In the genomic region with DNA sequence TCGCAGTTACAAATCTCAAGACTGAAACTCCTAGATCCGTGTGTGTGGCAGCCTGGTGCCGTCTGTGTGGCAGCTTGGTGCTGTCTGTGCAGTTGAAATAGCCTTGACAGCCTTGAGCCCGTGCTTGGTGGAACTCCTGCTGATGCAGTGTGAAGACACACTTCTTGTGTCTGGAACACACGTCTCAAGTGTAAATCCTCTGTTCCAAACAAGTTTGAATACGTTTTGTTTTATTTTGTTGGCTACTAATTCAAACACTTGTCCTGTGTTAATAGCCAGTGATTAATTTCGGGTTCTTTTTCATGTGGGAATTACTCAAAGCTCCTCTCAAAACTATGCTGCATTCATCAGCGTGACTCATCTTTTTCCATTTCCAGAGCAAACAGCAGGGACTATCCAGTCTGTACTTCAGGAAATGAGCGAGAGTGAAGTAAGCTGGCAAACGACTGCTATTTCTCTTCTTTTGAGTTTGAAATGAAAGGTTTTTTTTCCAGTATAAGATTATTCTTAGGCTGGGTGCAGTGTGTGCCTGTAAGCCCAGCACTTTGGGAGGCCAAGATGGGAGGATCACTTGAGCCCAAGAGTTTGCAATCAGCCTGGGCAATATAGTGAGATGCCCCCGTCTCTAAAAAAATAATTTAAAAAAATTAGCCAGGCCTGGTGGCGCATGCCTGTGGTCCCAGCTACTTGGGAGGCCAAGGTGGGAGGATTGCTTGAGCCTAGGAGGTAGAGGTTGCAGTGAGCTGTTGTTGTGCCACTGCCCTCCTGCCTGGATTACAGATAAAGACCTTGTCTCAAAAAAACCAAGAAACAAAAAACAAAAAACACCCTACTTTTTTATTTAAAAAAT, we compare ENCODE assay signal across 12 cellular contexts.
DNase-seq lines count a peak whose midpoint lies in the region; ATAC-seq and TF ChIP-seq lines count a peak whose summit lies in the region.
"Had no signal": no experiment of that assay in that cellular context is flagged by ENCODE, and none has a peak within 500 bp of the region (broad histone marks: within the 10 kb centered on the region; RNA-seq: fewer than 3 reads in every experiment).

No MANE protein-coding gene starts in this region.

- no peaks in the 10 kb centered on the region for H3K9me3 ChIP-seq in upper lobe of right lung
- no peaks in the 10 kb centered on the region for H3K9me3 ChIP-seq in BE2C

- ATAC-seq in left cardiac atrium = peak; percentile 63 to 98
- ATAC-seq in Right ventricle myocardium inferior = no peak
- peak; percentile 74 for ATAC-seq in upper lobe of right lung
- ATAC-seq in HG03565 (IDR thresholded peaks at IDR 0.05; ENCODE audit: unreplicated experiment) = no peak
- no peak for ATAC-seq in HG02981 (IDR thresholded peaks at IDR 0.05; ENCODE audit: unreplicated experiment)

- no peak overlapping the region for H3K27ac ChIP-seq in upper lobe of right lung

- TF ChIP-seq CTCF in upper lobe of right lung (IDR thresholded peaks at IDR 0.05) (no peak), BE2C (IDR thresholded peaks at IDR 0.05; ENCODE audit: low read depth, low read length) (no peak)

- H3K36me3 ChIP-seq in upper lobe of right lung = no peaks in the 10 kb centered on the region
- H3K36me3 ChIP-seq in BE2C = no peaks in the 10 kb centered on the region

- no peaks in the 10 kb centered on the region for H3K27me3 ChIP-seq in upper lobe of right lung
- H3K27me3 ChIP-seq in BE2C = no peaks in the 10 kb centered on the region

- intact Hi-C loops in left cardiac atrium (cut with DNase I) (no loop called here), Right ventricle myocardium inferior (cut with DNase I) (no loop called here), upper lobe of right lung (cut with DNase I) (no loop called here)

- no peak for DNase-seq in left cardiac atrium
- no peak for DNase-seq in Right ventricle myocardium inferior (ENCODE audit: missing footprints)
- DNase-seq in T1000 (lab: John Stamatoyannopoulos, UW) = peak; percentile 32
- peak; percentile 79 for DNase-seq in hepatic stellate cell (ENCODE audit: low spot score)
- no peak for DNase-seq in upper lobe of right lung
- DNase-seq in BE2C = no peak
- DNase-seq: activated T-cell treated with anti-CD3 and anti-CD28 coated beads, Interleukin-2, amount 50 U/mL, for 72 hours; DND-41; NCI-H510A; stimulated activated CD8-positive, alpha-beta memory T cell treated with anti-CD3 and anti-CD28 coated beads, Interleukin-4, amount 100 ng/mL, for 48 hours had no signal

- no peaks in the 10 kb centered on the region for H3K4me1 ChIP-seq in upper lobe of right lung
- H3K4me1 ChIP-seq in BE2C = no peaks in the 10 kb centered on the region

- H3K4me3 ChIP-seq in upper lobe of right lung (no peak overlapping the region), BE2C (ENCODE audit: low read depth, low read length) (no peak overlapping the region)

Comparison
In these comparisons a context has a peak if more than half of its experiments do, and no peak if none do; other contexts are left out.
1. ATAC-seq: peak in left cardiac atrium (2 of 2) and upper lobe of right lung (single experiment); none in Right ventricle myocardium inferior (single experiment), HG03565 (single experiment) and HG02981 (single experiment).
2. DNase-seq: peak in T1000 (single experiment) and hepatic stellate cell (single experiment); none in left cardiac atrium (single experiment), Right ventricle myocardium inferior (single experiment), upper lobe of right lung (single experiment) and BE2C (single experiment).